Comparison of ENCODE assay signal across 23 cellular contexts in the genomic region with DNA sequence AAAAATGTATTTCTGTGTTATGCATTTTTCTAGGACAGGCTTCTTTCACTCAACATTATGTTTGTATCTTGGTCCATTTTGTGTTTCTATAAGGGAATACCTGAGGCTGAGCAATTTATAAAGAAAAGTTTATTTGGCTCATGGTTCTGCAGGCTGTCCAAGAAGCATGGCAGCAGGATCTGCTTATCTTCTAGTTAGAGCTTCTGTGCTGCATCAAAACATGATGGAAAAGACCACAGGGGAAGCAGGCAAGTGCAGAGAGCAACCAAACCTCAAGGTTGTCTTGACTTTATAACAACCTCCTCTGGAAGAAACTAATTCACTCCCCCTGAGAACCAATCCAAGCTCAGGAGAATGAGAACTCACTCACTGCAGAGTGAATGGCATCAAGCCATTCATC.
"Had no signal": no experiment of that assay in that cellular context is flagged by ENCODE, and none has a peak within 500 bp of the region (broad histone marks: within the 10 kb centered on the region; RNA-seq: fewer than 3 reads in every experiment).

No MANE protein-coding gene starts in this region.

- H3K4me3 ChIP-seq: colonic mucosa, coronary artery, dorsolateral prefrontal cortex, esophagus muscularis mucosa, esophagus squamous epithelium, gastrocnemius medialis, gastroesophageal sphincter, heart left ventricle, heart right ventricle had no signal

- DNase-seq: colonic mucosa; cortex of kidney; dermis blood vessel endothelial cell; dorsolateral prefrontal cortex; effector CD4-positive, alpha-beta T cell; effector CD8-positive, alpha-beta T cell; effector memory CD4-positive, alpha-beta T cell; effector memory CD8-positive, alpha-beta T cell; endodermal cell; erythroblast; esophagus squamous epithelium; foreskin fibroblast; foreskin keratinocyte; foreskin melanocyte; gastrocnemius medialis; glutamatergic neuron; head of caudate nucleus; heart left ventricle; heart right ventricle had no signal

- H3K9me3 ChIP-seq: colonic mucosa, esophagus muscularis mucosa, gastrocnemius medialis had no signal

- H3K27ac ChIP-seq: colonic mucosa, coronary artery, dorsolateral prefrontal cortex, epithelial cell of prostate, esophagus muscularis mucosa, esophagus squamous epithelium, foreskin keratinocyte, gastrocnemius medialis, gastroesophageal sphincter, heart left ventricle, heart right ventricle had no signal

- H3K36me3 ChIP-seq: colonic mucosa, esophagus muscularis mucosa, esophagus squamous epithelium, gastrocnemius medialis, gastroesophageal sphincter, heart left ventricle, heart right ventricle had no signal

- H3K4me1 ChIP-seq: colonic mucosa, esophagus muscularis mucosa, esophagus squamous epithelium, foreskin keratinocyte, gastrocnemius medialis, gastroesophageal sphincter, heart left ventricle, heart right ventricle had no signal

- H3K27me3 ChIP-seq: colonic mucosa, dorsolateral prefrontal cortex, esophagus muscularis mucosa, esophagus squamous epithelium, foreskin keratinocyte, gastrocnemius medialis, gastroesophageal sphincter, heart left ventricle, heart right ventricle had no signal
